29 cellular contexts compared by ENCODE assay signal in the genomic region with DNA sequence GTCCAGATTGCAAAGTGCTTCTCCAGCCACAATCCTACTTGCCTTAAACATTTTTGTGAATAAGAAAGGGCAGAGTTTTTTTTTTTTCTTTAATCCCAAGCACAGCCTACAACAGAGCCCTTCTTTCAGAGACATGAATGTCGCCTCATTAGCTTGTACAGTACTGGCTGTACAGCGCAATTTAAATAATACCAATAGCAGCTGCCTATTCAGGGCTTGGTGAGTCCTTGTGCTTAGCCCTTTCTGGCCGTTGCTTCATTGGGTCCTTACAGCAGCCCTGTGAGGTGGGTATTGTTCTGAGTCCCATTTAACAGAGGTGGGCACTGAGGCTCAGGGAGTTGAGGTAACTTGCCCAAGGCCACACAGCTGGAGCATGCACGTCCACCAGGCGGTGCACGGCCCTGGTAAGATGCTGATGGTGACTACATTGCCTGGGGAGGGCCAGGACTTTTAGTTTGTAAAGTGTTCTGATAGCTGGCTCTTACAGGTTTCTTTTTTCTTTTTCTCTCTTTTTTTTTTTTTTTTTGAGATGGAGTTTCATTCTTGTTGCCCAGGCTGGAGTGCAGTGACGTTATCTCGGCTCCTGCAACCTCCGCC.
"Had no signal": no experiment of that assay in that cellular context is flagged by ENCODE, and none has a peak within 500 bp of the region (broad histone marks: within the 10 kb centered on the region; RNA-seq: fewer than 3 reads in every experiment).

No MANE protein-coding gene starts in this region.

- DNase-seq: activated B cell treated with CpG ODN at 0.5 μM for 24 hours; activated CD4-positive, alpha-beta memory T cell treated with anti-CD3 and anti-CD28 coated beads for 36 hours; activated CD4-positive, alpha-beta T cell treated with anti-CD3 and anti-CD28 coated beads for 4 hours; activated CD4-positive, alpha-beta T cell treated with anti-CD3 and anti-CD28 coated beads, Interleukin-2, amount 50 U/mL, for 1 hour; activated CD4-positive, CD25-positive, alpha-beta regulatory T cell treated with anti-CD3 and anti-CD28 coated beads, Interleukin-2, amount 50 U/mL, for 72 hours; activated CD8-positive, alpha-beta memory T cell treated with anti-CD3 and anti-CD28 coated beads, Interleukin-2, amount 50 U/mL, for 4 hours; activated gamma-delta T cell treated with Interleukin-2 at 50 U/mL for 16 hours; activated naive CD4-positive, alpha-beta T cell treated with anti-CD3 and anti-CD28 coated beads for 36 hours; activated T-cell treated with anti-CD3 and anti-CD28 coated beads for 4 hours; activated T-cell treated with anti-CD3 and anti-CD28 coated beads, Interleukin-2, amount 50 U/mL, for 4 hours; adrenal gland; body of pancreas; NCI-H1092 treated with DMSO at 0.1 percent for 48 hours; NCI-H1417 treated with DMSO at 0.1 percent for 48 hours; NCI-H187 treated with DMSO at 0.1 percent for 48 hours; NCI-H2081; NCI-H226; NCI-H446 treated with DMSO at 0.1 percent for 48 hours; NCI-H524; PC-3; Peyer's patch; RPMI8226; SW 1271; T-helper 1 cell; T-helper 2 cell; T-helper 9 cell had no signal

- H3K4me3 Mint-ChIP-seq: activated B cell treated with CpG ODN at 0.5 μM for 24 hours; activated CD4-positive, alpha-beta memory T cell treated with anti-CD3 and anti-CD28 coated beads for 36 hours; activated naive CD4-positive, alpha-beta T cell treated with anti-CD3 and anti-CD28 coated beads for 36 hours; activated T-cell treated with anti-CD3 and anti-CD28 coated beads, Interleukin-2, amount 50 U/mL, for 4 hours; activated T-helper 1 cell treated with anti-CD3 and anti-CD28 coated beads, Interleukin-12 subunit alpha, Interleukin-12 subunit beta, Interleukin-2, Interleukin-4 antibody, amounts not matched to agents 30 ng/mL and 10 ng/mL and 1 ng/mL, durations not matched to agents 14 hours and 24 hours and 36 hours had no signal

- H3K27ac ChIP-seq: body of pancreas, Peyer's patch, VCaP had no signal

- ATAC-seq: activated naive CD4-positive, alpha-beta T cell treated with anti-CD3 and anti-CD28 coated beads, Interleukin-2, amount 50 U/mL, for 72 hours; activated T-cell treated with anti-CD3 and anti-CD28 coated beads, Interleukin-2, amount 50 U/mL, for 4 hours; body of pancreas; PC-3 had no signal

- H3K9me3 ChIP-seq: adrenal gland, body of pancreas, Peyer's patch had no signal

- H3K4me3 ChIP-seq: adrenal gland, body of pancreas, Peyer's patch had no signal

- H3K4me1 Mint-ChIP-seq: activated B cell treated with CpG ODN at 0.5 μM for 24 hours had no signal

- H3K27me3 ChIP-seq: adrenal gland, body of pancreas, Peyer's patch had no signal

- H3K9me3 Mint-ChIP-seq: activated B cell treated with CpG ODN at 0.5 μM for 24 hours; activated CD4-positive, alpha-beta memory T cell treated with anti-CD3 and anti-CD28 coated beads for 36 hours; activated naive CD4-positive, alpha-beta T cell treated with anti-CD3 and anti-CD28 coated beads for 36 hours; activated naive CD4-positive, alpha-beta T cell treated with anti-CD3 and anti-CD28 coated beads, Interleukin-2, amount 50 U/mL, for 72 hours; activated T-cell treated with anti-CD3 and anti-CD28 coated beads, Interleukin-2, amount 50 U/mL, for 4 hours; activated T-helper 1 cell treated with anti-CD3 and anti-CD28 coated beads, Interleukin-12 subunit alpha, Interleukin-12 subunit beta, Interleukin-2, Interleukin-4 antibody, amounts not matched to agents 30 ng/mL and 10 ng/mL and 1 ng/mL, durations not matched to agents 14 hours and 24 hours and 36 hours had no signal

- H3K27me3 Mint-ChIP-seq: activated B cell treated with CpG ODN at 0.5 μM for 24 hours; activated CD4-positive, alpha-beta memory T cell treated with anti-CD3 and anti-CD28 coated beads for 36 hours had no signal

- H3K36me3 Mint-ChIP-seq: activated CD4-positive, alpha-beta memory T cell treated with anti-CD3 and anti-CD28 coated beads for 36 hours; activated naive CD4-positive, alpha-beta T cell treated with anti-CD3 and anti-CD28 coated beads, Interleukin-2, amount 50 U/mL, for 72 hours had no signal

- H3K27ac Mint-ChIP-seq: activated B cell treated with CpG ODN at 0.5 μM for 24 hours; activated CD4-positive, alpha-beta memory T cell treated with anti-CD3 and anti-CD28 coated beads for 36 hours; activated naive CD4-positive, alpha-beta T cell treated with anti-CD3 and anti-CD28 coated beads for 36 hours; activated naive CD4-positive, alpha-beta T cell treated with anti-CD3 and anti-CD28 coated beads, Interleukin-2, amount 50 U/mL, for 72 hours; activated T-helper 1 cell treated with anti-CD3 and anti-CD28 coated beads, Interleukin-12 subunit alpha, Interleukin-12 subunit beta, Interleukin-2, Interleukin-4 antibody, amounts not matched to agents 30 ng/mL and 10 ng/mL and 1 ng/mL, durations not matched to agents 14 hours and 24 hours and 36 hours had no signal
